Comparison of ENCODE assay signal across 19 cellular contexts in the genomic region with DNA sequence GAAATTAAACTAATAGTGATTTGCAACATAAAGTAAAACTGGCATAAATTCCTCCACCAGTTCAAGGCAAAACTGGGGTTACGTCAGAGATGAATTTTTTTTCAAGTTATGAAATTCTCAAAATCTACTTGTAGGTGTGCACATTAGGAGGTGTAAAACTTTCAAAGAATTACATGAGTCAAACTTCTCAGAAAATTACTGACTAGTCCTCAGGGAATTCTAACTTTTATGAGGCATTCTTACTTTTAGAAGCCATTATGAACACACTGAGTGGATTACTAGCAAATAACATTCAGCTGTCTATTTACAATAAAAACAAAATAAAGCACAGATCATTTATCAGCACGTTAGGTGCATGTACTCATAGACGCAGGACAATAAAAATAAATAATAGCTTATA.
"Had no signal": no experiment of that assay in that cellular context is flagged by ENCODE, and none has a peak within 500 bp of the region (broad histone marks: within the 10 kb centered on the region; RNA-seq: fewer than 3 reads in every experiment).

No MANE protein-coding gene starts in this region.

- H3K27me3 ChIP-seq: colonic mucosa, esophagus squamous epithelium, heart left ventricle, right atrium auricular region, sigmoid colon, tibial artery, upper lobe of left lung, uterus had no signal

- H3K27ac ChIP-seq: colonic mucosa, esophagus squamous epithelium, heart left ventricle, right atrium auricular region, sigmoid colon, tibial artery, upper lobe of left lung, uterus had no signal

- H3K4me3 ChIP-seq: colonic mucosa, esophagus squamous epithelium, heart left ventricle, right atrium auricular region, sigmoid colon, tibial artery, upper lobe of left lung, uterus had no signal

- DNase-seq: colonic mucosa; dermis blood vessel endothelial cell; esophagus squamous epithelium; foreskin melanocyte; heart left ventricle; hippocampal formation; kidney glomerular epithelial cell; naive thymus-derived CD4-positive, alpha-beta T cell; nephron progenitor cell; posterior cingulate gyrus; sigmoid colon; small intestine; stimulated activated CD4-positive, alpha-beta T cell treated with anti-CD3 and anti-CD28 coated beads, Interleukin-4, amount 100 ng/mL, for 1 hour; stimulated activated CD8-positive, alpha-beta memory T cell treated with anti-CD3 and anti-CD28 coated beads, Interleukin-4, amount 100 ng/mL, for 48 hours; stimulated activated naive CD8-positive, alpha-beta T cell treated with anti-CD3 and anti-CD28 coated beads, Interleukin-15, Interleukin-2, amounts not matched to agents 100 U/mL and 50 U/mL, for 24 hours; tibial artery; upper lobe of left lung; uterus had no signal

- H3K9me3 ChIP-seq: colonic mucosa, esophagus squamous epithelium, right atrium auricular region, tibial artery, upper lobe of left lung, uterus had no signal

- H3K36me3 ChIP-seq: colonic mucosa, esophagus squamous epithelium, heart left ventricle, right atrium auricular region, sigmoid colon, tibial artery, upper lobe of left lung, uterus had no signal

- H3K4me1 ChIP-seq: colonic mucosa, heart left ventricle, right atrium auricular region, sigmoid colon, upper lobe of left lung, uterus had no signal
